ENCODE assay signal across 1 cellular context in the genomic region with DNA sequence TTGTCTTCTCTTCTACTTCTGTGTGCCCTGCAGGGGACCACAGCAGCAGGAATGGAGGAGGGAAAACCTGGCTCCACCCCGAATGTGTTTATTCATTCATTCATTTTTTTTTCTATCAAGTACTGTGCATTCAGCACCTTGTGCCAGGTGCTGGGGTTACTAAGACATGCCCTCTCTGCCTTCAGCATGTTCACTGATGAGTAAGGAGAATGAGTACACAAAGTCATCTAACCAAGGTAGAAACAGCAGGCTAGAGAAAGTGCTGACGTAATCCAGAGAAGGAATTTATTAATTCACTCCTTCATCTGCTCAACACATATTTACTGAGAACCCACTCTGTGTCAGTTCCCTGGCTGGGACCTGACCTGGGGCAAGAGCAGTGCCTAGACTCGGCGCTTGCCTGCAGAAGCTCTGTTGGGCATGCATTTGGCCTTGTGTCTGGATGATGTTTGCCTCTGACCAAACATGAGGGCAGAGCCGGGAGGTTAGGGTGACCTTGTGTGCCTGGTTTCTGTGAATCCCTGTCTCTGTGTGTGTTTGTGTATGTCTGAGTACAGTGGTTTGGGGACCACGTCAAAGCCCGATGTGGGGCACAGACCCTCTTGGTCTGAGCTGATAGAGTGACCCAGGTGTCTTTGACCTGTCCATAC.
TF ChIP-seq lines count a peak whose summit lies in the region.

No MANE protein-coding gene starts in this region.

TF ChIP-seq in H1, 55 proteins besides CTCF, POLR2A, EP300 and RAD21:
- TF ChIP-seq SRF (IDR thresholded peaks at IDR 0.05; ENCODE audit: low read depth, low read length) (no peak), TAF7 (optimal IDR thresholded peaks at IDR 0.05; ENCODE audit: borderline replicate concordance, low read depth, low read length) (no peak), HDAC2 (IDR thresholded peaks at IDR 0.05; ENCODE audit: borderline replicate concordance in 1 of 2, low read depth in 2 of 2, low read length in 2 of 2) (no peak), EZH2 (IDR thresholded peaks at IDR 0.05; ENCODE audit: low read depth, low read length, severe bottlenecking) (no peak), BRCA1 (IDR thresholded peaks at IDR 0.05; ENCODE audit: low read depth, low read length) (no peak), CEBPB (IDR thresholded peaks at IDR 0.05; ENCODE audit: low read depth, low read length) (no peak), POU5F1 (IDR thresholded peaks at IDR 0.05; ENCODE audit: low read depth, low read length) (no peak), MAX (IDR thresholded peaks at IDR 0.05) (no peak), CTBP2 (IDR thresholded peaks at IDR 0.05; ENCODE audit: borderline replicate concordance, insufficient read depth, insufficient read length, low read length) (no peak), JUN (IDR thresholded peaks at IDR 0.05; ENCODE audit: low read depth, low read length) (no peak), CBX8 (IDR thresholded peaks at IDR 0.05; ENCODE audit: borderline replicate concordance, low read depth, low read length) (no peak), TAF1 (IDR thresholded peaks at IDR 0.05; ENCODE audit: low read depth, low read length) (no peak), MAFK (IDR thresholded peaks at IDR 0.05; ENCODE audit: low read depth, low read length) (no peak), SP2 (IDR thresholded peaks at IDR 0.05; ENCODE audit: low read length) (no peak), FOSL1 (IDR thresholded peaks at IDR 0.05; ENCODE audit: insufficient read depth, low read depth, low read length) (no peak)
